11 cellular contexts compared by ENCODE assay signal in the genomic region with DNA sequence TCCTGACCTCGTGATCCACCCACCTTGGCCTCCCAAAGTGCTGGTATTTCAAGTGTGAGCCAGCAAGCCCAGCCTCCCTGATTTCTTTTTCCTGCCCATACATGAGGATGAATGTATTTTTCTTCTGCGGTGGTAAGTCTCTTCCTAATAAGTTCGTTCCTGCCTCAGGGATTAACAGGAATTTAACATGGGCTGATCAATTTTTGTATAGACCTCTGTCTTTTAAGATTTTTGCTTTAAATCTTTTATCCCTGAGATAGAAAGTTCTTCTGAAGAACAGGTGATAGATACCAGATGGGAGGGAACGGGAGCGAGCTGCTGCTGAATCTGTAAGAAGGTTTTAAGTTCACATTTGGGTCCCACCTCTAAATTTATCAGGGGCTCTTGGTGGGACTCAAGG. TPM values are rescaled to one million over a fixed set of nuclear protein-coding genes. Genes with fewer than 3 reads are reported as not detected.
DNase-seq lines count a peak whose midpoint lies in the region; ATAC-seq and TF ChIP-seq lines count a peak whose summit lies in the region.
"Had no signal": no experiment of that assay in that cellular context is flagged by ENCODE, and none has a peak within 500 bp of the region (broad histone marks: within the 10 kb centered on the region; RNA-seq: fewer than 3 reads in every experiment).

No MANE protein-coding gene starts in this region.

- H3K4me1 Mint-ChIP-seq in Caco-2 (ENCODE audit: low read depth, unreplicated experiment) (peaks cover 98% of the 10 kb centered on the region), HFFc6 (ENCODE audit: low read depth) (peaks cover 94% of the 10 kb centered on the region)
- peaks cover 96% of the 10 kb centered on the region for H3K4me1 Mint-ChIP-seq in activated T-helper 1 cell treated with anti-CD3 and anti-CD28 coated beads, Interleukin-12 subunit alpha, Interleukin-12 subunit beta, Interleukin-2, Interleukin-4 antibody, amounts not matched to agents 30 ng/mL and 10 ng/mL and 1 ng/mL, durations not matched to agents 14 hours and 24 hours and 36 hours (ENCODE audit: low read depth)

- H3K36me3 Mint-ChIP-seq in Caco-2 (ENCODE audit: insufficient read depth, unreplicated experiment) = peaks cover 100% of the 10 kb centered on the region
- H3K36me3 Mint-ChIP-seq in HFFc6 (ENCODE audit: low read depth) = peaks cover 98% of the 10 kb centered on the region
- peaks cover 95% of the 10 kb centered on the region for H3K36me3 Mint-ChIP-seq in activated T-helper 1 cell treated with anti-CD3 and anti-CD28 coated beads, Interleukin-12 subunit alpha, Interleukin-12 subunit beta, Interleukin-2, Interleukin-4 antibody, amounts not matched to agents 30 ng/mL and 10 ng/mL and 1 ng/mL, durations not matched to agents 14 hours and 24 hours and 36 hours (ENCODE audit: low read depth)

- no peak for TF ChIP-seq CTCF in Caco-2 (IDR thresholded peaks at IDR 0.05; ENCODE audit: insufficient read depth in 1 of 2, low read depth in 1 of 2, low read length in 1 of 2, severe bottlenecking in 1 of 2, unreplicated experiment in 1 of 2)
- no peak for TF ChIP-seq CTCF in HFFc6 (IDR thresholded peaks at IDR 0.05)
- TF ChIP-seq CTCF in esophagus squamous epithelium (IDR thresholded peaks at IDR 0.05) = no peak

- intact Hi-C loops in Caco-2 (cut with micrococcal nuclease; ENCODE audit: unreplicated experiment) (no loop called here), esophagus squamous epithelium (cut with DNase I) (no loop called here)
- intact Hi-C loops in activated T-helper 1 cell treated with anti-CD3 and anti-CD28 coated beads, Interleukin-12 subunit alpha, Interleukin-12 subunit beta, Interleukin-2, Interleukin-4 antibody, amounts not matched to agents 30 ng/mL and 10 ng/mL and 1 ng/mL, durations not matched to agents 14 hours and 24 hours and 36 hours (cut with micrococcal nuclease) = no loop called here

- peaks cover 73% of the 10 kb centered on the region for H3K9me3 Mint-ChIP-seq in Caco-2 (ENCODE audit: unreplicated experiment)
- H3K9me3 Mint-ChIP-seq in HFFc6 = peaks cover 74% of the 10 kb centered on the region
- H3K9me3 Mint-ChIP-seq in activated T-helper 1 cell treated with anti-CD3 and anti-CD28 coated beads, Interleukin-12 subunit alpha, Interleukin-12 subunit beta, Interleukin-2, Interleukin-4 antibody, amounts not matched to agents 30 ng/mL and 10 ng/mL and 1 ng/mL, durations not matched to agents 14 hours and 24 hours and 36 hours = peaks cover 67% of the 10 kb centered on the region

- H3K9me3 ChIP-seq in Caco-2 (peaks cover 71% of the 10 kb centered on the region), mesodermal cell (ENCODE audit: control insufficient read depth, low read length) (peaks cover 45% of the 10 kb centered on the region), esophagus squamous epithelium (peaks cover 0 to 79% (median 46%) of the 10 kb centered on the region in 3 donors)

- H3K4me3 ChIP-seq in Caco-2 (ENCODE audit: low read depth, low read length) (no peak overlapping the region), mesodermal cell (ENCODE audit: extremely low read depth, insufficient read depth, low read length, poor library complexity, severe bottlenecking) (peak overlapping the region; percentile 9), esophagus squamous epithelium (no peak overlapping the region)
- H3K4me3 ChIP-seq: ovary had no signal

- H3K27me3 ChIP-seq in Caco-2 (replicated peaks; ENCODE audit: control insufficient read depth, insufficient read depth, low read length) = no peaks in the 10 kb centered on the region
- no peaks in the 10 kb centered on the region for H3K27me3 ChIP-seq in esophagus squamous epithelium
- H3K27me3 ChIP-seq: ovary had no signal

- H3K27ac Mint-ChIP-seq in Caco-2 (ENCODE audit: unreplicated experiment) (peak overlapping the region; percentile 79), HFFc6 (peak overlapping the region; percentile 50)
- no peak overlapping the region for H3K27ac Mint-ChIP-seq in activated T-helper 1 cell treated with anti-CD3 and anti-CD28 coated beads, Interleukin-12 subunit alpha, Interleukin-12 subunit beta, Interleukin-2, Interleukin-4 antibody, amounts not matched to agents 30 ng/mL and 10 ng/mL and 1 ng/mL, durations not matched to agents 14 hours and 24 hours and 36 hours

- H3K4me1 ChIP-seq in Caco-2 (peaks cover 98% of the 10 kb centered on the region), mesodermal cell (ENCODE audit: control insufficient read depth, insufficient read depth, low read length, poor library complexity, severe bottlenecking) (peaks cover 8% of the 10 kb centered on the region), esophagus squamous epithelium (peaks cover 0 to 85% (median 50%) of the 10 kb centered on the region in 3 donors)

- BruUV-seq in Caco-2 (replicated peaks; lab: Mats Ljungman, UMichigan) = no TSS peak

- H3K4me3 Mint-ChIP-seq in Caco-2 (ENCODE audit: unreplicated experiment) = peak overlapping the region; percentile 81
- peak overlapping the region; percentile 100 for H3K4me3 Mint-ChIP-seq in HFFc6
- H3K4me3 Mint-ChIP-seq in activated T-helper 1 cell treated with anti-CD3 and anti-CD28 coated beads, Interleukin-12 subunit alpha, Interleukin-12 subunit beta, Interleukin-2, Interleukin-4 antibody, amounts not matched to agents 30 ng/mL and 10 ng/mL and 1 ng/mL, durations not matched to agents 14 hours and 24 hours and 36 hours = peak overlapping the region; percentile 99

- POLR2A ChIA-PET in Caco-2 (lab: Charles Lee) = interaction anchor here (0.7 kb wide), 1 partner anchor 15 kb away, joined by 6 read pairs; no protein-coding TSS in a partner anchor

- TF ChIP-seq POLR2A in esophagus squamous epithelium (IDR thresholded peaks at IDR 0.05) = no peak

- peak in 1 of 2 experiments; percentile 33 for DNase-seq in Caco-2
- no peak for DNase-seq in HFFc6
- no peak for DNase-seq in activated T-helper 1 cell treated with anti-CD3 and anti-CD28 coated beads, Interleukin-12 subunit alpha, Interleukin-12 subunit beta, Interleukin-2, Interleukin-4 antibody, amounts not matched to agents 30 ng/mL and 10 ng/mL and 1 ng/mL, durations not matched to agents 14 hours and 24 hours and 36 hours (ENCODE audit: low spot score)
- DNase-seq in GOT3 (lab: John Stamatoyannopoulos, UW) = no peak
- no peak for DNase-seq in esophagus squamous epithelium (lab: John Stamatoyannopoulos, UW)
- DNase-seq: activated B cell treated with CpG ODN at 0.5 μM for 24 hours, erythroblast, GF-D8, ovary had no signal

- 81 to 100% methylated on average over 4 of the region's 5 CpGs for WGBS in mesodermal cell (ENCODE audit: insufficient coverage in 2 of 2), 2 experiments
- WGBS in esophagus squamous epithelium, 2 donors = 72 to 76% methylated on average over 5 of the region's 5 CpGs

- no peak for ATAC-seq in GM18858 (IDR thresholded peaks at IDR 0.05; ENCODE audit: unreplicated experiment)

- H3K27ac ChIP-seq in mesodermal cell (ENCODE audit: low read depth, low read length, severe bottlenecking) (peak overlapping the region; percentile 4), esophagus squamous epithelium (no peak overlapping the region)
- H3K27ac ChIP-seq: ovary had no signal

- H3K36me3 ChIP-seq in Caco-2 (ENCODE audit: control insufficient read depth, insufficient read depth, low read length) (peaks cover 79% of the 10 kb centered on the region), mesodermal cell (ENCODE audit: control insufficient read depth, insufficient read depth, low read length) (peaks cover 100% of the 10 kb centered on the region), esophagus squamous epithelium (peaks cover 86 to 100% (median 89%) of the 10 kb centered on the region in 3 donors)
- H3K36me3 ChIP-seq: ovary had no signal

- CTCF ChIA-PET in Caco-2 (lab: Charles Lee) = no interaction called here

- H3K27me3 Mint-ChIP-seq in Caco-2 (ENCODE audit: insufficient read depth, unreplicated experiment) (peaks cover 5% of the 10 kb centered on the region), HFFc6 (ENCODE audit: insufficient read depth) (peaks cover 62% of the 10 kb centered on the region)
- no peaks in the 10 kb centered on the region for H3K27me3 Mint-ChIP-seq in activated T-helper 1 cell treated with anti-CD3 and anti-CD28 coated beads, Interleukin-12 subunit alpha, Interleukin-12 subunit beta, Interleukin-2, Interleukin-4 antibody, amounts not matched to agents 30 ng/mL and 10 ng/mL and 1 ng/mL, durations not matched to agents 14 hours and 24 hours and 36 hours (ENCODE audit: insufficient read depth)
- H3K27me3 Mint-ChIP-seq: activated B cell treated with CpG ODN at 0.5 μM for 24 hours had no signal

RNA-seq across cellular contexts. Expression of gene ZNFX1, which starts 7.0 kb away (rescaled TPM):
- 34.0 and 34.7 TPM in 2 replicates for total RNA-seq in Caco-2 (2022)
- 10 to 100 TPM; 36.1 to 41.0 (median 38.7) TPM for total RNA-seq in HFFc6 (2021; fragmentation: NEBNext Ultra II Directional; extraction: Animal tissue kit (Norgen Biotek cat#: 25700))
- 68.9 and 70.4 TPM in 2 replicates for total RNA-seq in activated T-helper 1 cell treated with anti-CD3 and anti-CD28 coated beads, Interleukin-12 subunit alpha, Interleukin-12 subunit beta, Interleukin-2, Interleukin-4 antibody, amounts not matched to agents 30 ng/mL and 10 ng/mL and 1 ng/mL, durations not matched to agents 14 hours and 24 hours and 36 hours
- polyA plus RNA-seq in mesodermal cell (2013, experiment 1 of 2) = 8.4 TPM
- polyA plus RNA-seq in mesodermal cell (2013, experiment 2 of 2) = 7.6 TPM
- 10 to 100 TPM; 12.8 to 25.2 (median 17.9) TPM for total RNA-seq in esophagus squamous epithelium
